ENCODE assay signal across 26 cellular contexts in genomic region chr3:62375655-62376054, GRCh38. TPM values are rescaled to one million over a fixed set of nuclear protein-coding genes. Genes with fewer than 3 reads are reported as not detected.
"Had no signal": no experiment of that assay in that cellular context is flagged by ENCODE, and none has a peak within 500 bp of the region (broad histone marks: within the 10 kb centered on the region; RNA-seq: fewer than 3 reads in every experiment).

No MANE protein-coding gene starts in this region.

- H3K36me3 Mint-ChIP-seq: activated naive CD8-positive, alpha-beta T cell treated with anti-CD3 and anti-CD28 coated beads for 36 hours; T-cell had no signal

- H3K27ac Mint-ChIP-seq: activated CD4-positive, alpha-beta T cell treated with anti-CD3 and anti-CD28 coated beads for 36 hours; activated CD8-positive, alpha-beta T cell treated with anti-CD3 and anti-CD28 coated beads for 36 hours; activated naive CD4-positive, alpha-beta T cell treated with anti-CD3 and anti-CD28 coated beads, Interleukin-2, amount 10 ng/mL, durations not matched to agents 7 days and 5 days; activated naive CD8-positive, alpha-beta T cell treated with anti-CD3 and anti-CD28 coated beads for 36 hours; activated T-cell treated with anti-CD3 and anti-CD28 coated beads, Interleukin-2, amount 50 U/mL, for 72 hours; activated T-helper 2 cell treated with anti-CD3 and anti-CD28 coated beads, Interferon-gamma antibody, Interleukin-2, Interleukin-4, amounts not matched to agents 10 μg/mL and 5 μg/mL and 100 μg/mL, durations not matched to agents 14 hours and 24 hours and 36 hours; T-cell had no signal

- H3K4me1 Mint-ChIP-seq: activated naive CD4-positive, alpha-beta T cell treated with anti-CD3 and anti-CD28 coated beads, Interleukin-2, amount 10 ng/mL, durations not matched to agents 7 days and 5 days had no signal

- H3K27ac ChIP-seq: breast epithelium had no signal

- H3K36me3 ChIP-seq: breast epithelium had no signal

- H3K4me3 Mint-ChIP-seq: activated CD4-positive, alpha-beta T cell treated with anti-CD3 and anti-CD28 coated beads for 36 hours; activated CD8-positive, alpha-beta T cell treated with anti-CD3 and anti-CD28 coated beads for 36 hours; activated naive CD4-positive, alpha-beta T cell treated with anti-CD3 and anti-CD28 coated beads, Interleukin-2, amount 10 ng/mL, durations not matched to agents 7 days and 5 days; activated naive CD8-positive, alpha-beta T cell treated with anti-CD3 and anti-CD28 coated beads for 36 hours; activated T-cell treated with anti-CD3 and anti-CD28 coated beads, Interleukin-2, amount 50 U/mL, for 72 hours; T-cell had no signal

- ATAC-seq: activated CD4-positive, alpha-beta T cell treated with anti-CD3 and anti-CD28 coated beads for 36 hours; activated CD8-positive, alpha-beta T cell treated with anti-CD3 and anti-CD28 coated beads for 36 hours; activated T-cell treated with anti-CD3 and anti-CD28 coated beads, Interleukin-2, amount 50 U/mL, for 72 hours; T-cell had no signal

- H3K9me3 Mint-ChIP-seq: activated CD8-positive, alpha-beta T cell treated with anti-CD3 and anti-CD28 coated beads for 36 hours; activated naive CD8-positive, alpha-beta T cell treated with anti-CD3 and anti-CD28 coated beads for 36 hours; activated T-cell treated with anti-CD3 and anti-CD28 coated beads, Interleukin-2, amount 50 U/mL, for 72 hours; activated T-helper 2 cell treated with anti-CD3 and anti-CD28 coated beads, Interferon-gamma antibody, Interleukin-2, Interleukin-4, amounts not matched to agents 10 μg/mL and 5 μg/mL and 100 μg/mL, durations not matched to agents 14 hours and 24 hours and 36 hours; T-cell had no signal

- H3K4me3 ChIP-seq: breast epithelium had no signal

- DNase-seq: activated CD4-positive, alpha-beta T cell treated with anti-CD3 and anti-CD28 coated beads for 36 hours; activated CD4-positive, CD25-positive, alpha-beta regulatory T cell; activated CD8-positive, alpha-beta memory T cell treated with anti-CD3 and anti-CD28 coated beads, Interleukin-2, amount 50 U/mL, for 4 hours; activated CD8-positive, alpha-beta T cell treated with anti-CD3 and anti-CD28 coated beads for 36 hours; activated gamma-delta T cell treated with Interleukin-2 at 50 U/mL for 16 hours; activated naive CD4-positive, alpha-beta T cell treated with anti-CD3 and anti-CD28 coated beads, Interleukin-2, amount 10 ng/mL, durations not matched to agents 7 days and 5 days; activated naive CD8-positive, alpha-beta T cell treated with anti-CD3 and anti-CD28 coated beads for 36 hours; activated T-cell treated with anti-CD3 and anti-CD28 coated beads, Interleukin-2, amount 50 U/mL, for 72 hours; caudate nucleus; NCI-H1092 treated with DMSO at 0.1 percent for 48 hours; NCI-H1417 treated with DMSO at 0.1 percent for 48 hours; NCI-H1694; NCI-H2029; NCI-H2107; NCI-H2171 treated with DMSO at 0.1 percent for 48 hours; NCI-H345; NCI-H510A; NCI-H526 treated with DMSO at 0.1 percent for 48 hours; NCI-H82; SIG-M5; T-cell; T-helper 2 cell; T1000 had no signal

- H3K9me3 ChIP-seq: breast epithelium had no signal

RNA-seq across cellular contexts. Expression of gene FEZF2, which starts 2.3 kb away (rescaled TPM):
- polyA plus RNA-seq: adipose tissue had no signal
